In the genomic region with DNA sequence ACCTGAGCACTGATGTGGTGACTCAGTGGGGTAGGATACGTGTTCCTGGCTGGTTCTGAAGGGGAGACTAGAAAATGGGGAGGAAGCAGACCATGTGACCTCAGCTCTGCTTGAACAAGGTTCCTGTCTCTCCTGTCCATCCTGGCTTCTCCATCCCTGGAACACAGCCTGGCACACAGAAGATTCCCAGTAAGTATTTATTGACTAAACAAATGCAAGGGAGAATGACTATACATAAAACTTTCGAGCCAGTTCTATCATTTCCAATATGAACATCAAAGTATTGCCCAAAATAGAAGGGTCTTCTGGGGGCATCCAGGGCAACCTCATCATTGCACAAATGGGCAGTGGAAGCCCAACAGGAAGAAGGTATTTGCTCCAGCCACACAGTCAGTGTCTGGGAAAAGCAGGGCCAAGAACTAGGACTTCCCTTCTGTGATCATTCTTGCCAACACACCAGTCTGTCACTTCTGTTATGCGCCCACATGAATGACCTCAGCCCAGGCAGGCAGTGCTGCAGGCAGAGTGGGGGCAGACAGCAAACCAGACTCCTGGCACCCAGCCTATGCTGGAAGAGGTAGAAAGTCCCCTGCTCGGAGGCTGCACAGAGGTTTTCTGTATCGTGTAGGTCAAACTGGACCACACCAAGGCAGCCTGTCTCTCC, we compare ENCODE assay signal across 17 cellular contexts. TPM values are rescaled to one million over a fixed set of nuclear protein-coding genes. Genes with fewer than 3 reads are reported as not detected.
A peak's percentile ranks its signal among the peaks of the same experiment; 100 is the strongest.
DNase-seq lines count a peak whose midpoint lies in the region; ATAC-seq, FAIRE-seq and TF ChIP-seq lines count a peak whose summit lies in the region.
"Had no signal": no experiment of that assay in that cellular context is flagged by ENCODE, and none has a peak within 500 bp of the region (broad histone marks: within the 10 kb centered on the region; RNA-seq: fewer than 3 reads in every experiment).

No MANE protein-coding gene starts in this region.

- peak; percentile 31 for DNase-seq in AG08396 (ENCODE audit: low spot score)
- no peak for DNase-seq in activated B cell treated with CpG ODN at 0.5 μM for 24 hours
- peak; percentile 74 for DNase-seq in HepG2 (ENCODE audit: low spot score)
- DNase-seq in stimulated activated naive CD4-positive, alpha-beta T cell treated with Interleukin-2 at 50 U/mL for 16 hours (lab: John Stamatoyannopoulos, UW): no peak
- no peak for DNase-seq in NCI-H2196 (lab: John Stamatoyannopoulos, UW; ENCODE audit: unreplicated experiment)
- DNase-seq: activated naive CD4-positive, alpha-beta T cell treated with Interleukin-2 at 50 U/mL for 16 hours; AML-193; DND-41; NCI-H524; stimulated activated CD4-positive, alpha-beta T cell treated with anti-CD3 and anti-CD28 coated beads, Interleukin-2, amount 100 ng/mL, for 24 hours had no signal

- POLR2A ChIA-PET in HEK293 (lab: Yijun Ruan, JAX) (no interaction called here), activated B cell treated with CpG ODN at 0.5 μM for 24 hours (lab: Charles Lee) (no interaction called here), HepG2 (lab: Yijun Ruan, JAX) (interaction anchor here (0.9 to 2.2 kb wide), 7 partner anchors 16 to 118 kb away, joined by 3 to 11 read pairs (median 3); no protein-coding TSS in a partner anchor)

- TF ChIP-seq CTCF in HEK293 (tag by site-specific recombination; IDR thresholded peaks at IDR 0.05) (no peak), activated B cell treated with CpG ODN at 0.5 μM for 24 hours (IDR thresholded peaks at IDR 0.05) (no peak), HepG2 (CRISPR knock-in tag; IDR thresholded peaks at IDR 0.05) (no peak)

- H3K27me3 Mint-ChIP-seq in activated B cell treated with CpG ODN at 0.5 μM for 24 hours: peaks cover 11% of the 10 kb centered on the region

- WGBS in HepG2 (ENCODE audit: low lambda C conversion rate): 19% methylated on average over 4 of the region's 5 CpGs

- in situ Hi-C loops in HepG2 (cut with HindIII; ENCODE audit: extremely low pct_ligation_motif_present, low pct_unique_long_range_greater_than_20kb): no loop called here

- H3K4me2 ChIP-seq in HepG2 (ENCODE audit: low read depth, low read length): peak overlapping the region; percentile 92

- no peak overlapping the region for H3K27ac Mint-ChIP-seq in activated B cell treated with CpG ODN at 0.5 μM for 24 hours
- H3K27ac Mint-ChIP-seq: mesothelial cell of epicardium had no signal

- no peak overlapping the region for H2AFZ ChIP-seq in HepG2 (ENCODE audit: low read length)

- intact Hi-C loops in activated B cell treated with CpG ODN at 0.5 μM for 24 hours (cut with micrococcal nuclease): loop anchor here (1.0 to 10.0 kb wide), 2 partner anchors 8 to 127 kb away; no protein-coding TSS in a partner anchor
- intact Hi-C loops in HepG2 (cut with micrococcal nuclease; ENCODE audit: unreplicated experiment): no loop called here

- H3K4me3 ChIP-seq in HEK293 (ENCODE audit: low read depth, low read length) (no peak overlapping the region), HepG2 (replicated peaks in 1 of 3; ENCODE audit: insufficient read depth in 1 of 3, low read depth in 2 of 3, low read length in 3 of 3) (peak overlapping the region; percentile 6 to 57 (median 40))
- H3K4me3 ChIP-seq: Peyer's patch had no signal

- H3K27ac ChIP-seq in HEK293 (ENCODE audit: extremely low read depth, low read depth, low read length): no peak overlapping the region
- peak overlapping the region; percentile 92 for H3K27ac ChIP-seq in HepG2 (ENCODE audit: extremely low read length, insufficient read depth, low read length)
- H3K27ac ChIP-seq: Peyer's patch had no signal

- peaks cover 33% of the 10 kb centered on the region for H3K79me2 ChIP-seq in HepG2 (ENCODE audit: insufficient read depth, low read length)

- no peaks in the 10 kb centered on the region for H4K20me1 ChIP-seq in HepG2 (ENCODE audit: insufficient read depth, low read length)

- no peak overlapping the region for H3K4me3 Mint-ChIP-seq in activated B cell treated with CpG ODN at 0.5 μM for 24 hours
- H3K4me3 Mint-ChIP-seq: mesothelial cell of epicardium had no signal

- no peak for TF ChIP-seq EP300 in HepG2 (IDR thresholded peaks at IDR 0.05; ENCODE audit: low read depth in 2 of 2, low read length in 2 of 2)
- TF ChIP-seq EP300 in HepG2 (CRISPR knock-in tag; IDR thresholded peaks at IDR 0.05; ENCODE audit: borderline replicate concordance): no peak

- TF ChIP-seq POLR2A in HepG2 (IDR thresholded peaks at IDR 0.05; ENCODE audit: insufficient read depth in 1 of 2, low read depth in 2 of 2, low read length in 2 of 2): peak; percentile 2 to 57; a peak in 2 of 4 replicates

- H3K9me3 ChIP-seq in HEK293 (ENCODE audit: control insufficient read depth, insufficient read depth, low read depth, low read length): no peaks in the 10 kb centered on the region
- peaks cover 21% of the 10 kb centered on the region for H3K9me3 ChIP-seq in HepG2 (ENCODE audit: low read length)

- H3K4me1 ChIP-seq in HEK293 (ENCODE audit: control insufficient read depth, insufficient read depth, low read length) (no peaks in the 10 kb centered on the region), HepG2 (ENCODE audit: insufficient read depth, low read length) (peaks cover 83% of the 10 kb centered on the region)
- H3K4me1 ChIP-seq: Peyer's patch had no signal

- H3K9me3 Mint-ChIP-seq in activated B cell treated with CpG ODN at 0.5 μM for 24 hours: peaks cover 15% of the 10 kb centered on the region

- peaks cover 34% of the 10 kb centered on the region for H3K4me1 Mint-ChIP-seq in activated B cell treated with CpG ODN at 0.5 μM for 24 hours

- peak; percentile 32 for ATAC-seq in activated B cell treated with CpG ODN at 0.5 μM for 24 hours (ENCODE audit: low read depth)
- peak; percentile 82 for ATAC-seq in HepG2
- no peak for ATAC-seq in GM19035 (IDR thresholded peaks at IDR 0.05; ENCODE audit: unreplicated experiment)
- no peak for ATAC-seq in GM19023 (IDR thresholded peaks at IDR 0.05; ENCODE audit: unreplicated experiment)
- ATAC-seq: esophagus mucosa had no signal

- no peaks in the 10 kb centered on the region for H3K27me3 ChIP-seq in HepG2 (ENCODE audit: control insufficient read depth in 1 of 2, insufficient read depth in 2 of 2, low read length in 2 of 2)
- H3K27me3 ChIP-seq: Peyer's patch had no signal

- no peak for TF ChIP-seq RAD21 in HepG2 (CRISPR knock-in tag; IDR thresholded peaks at IDR 0.05)

- H3K9ac ChIP-seq in HepG2 (ENCODE audit: insufficient read depth, low read depth, low read length): peak overlapping the region; percentile 64

- H3K36me3 ChIP-seq in HEK293 (ENCODE audit: control insufficient read depth in 2 of 2, insufficient read depth in 1 of 2, low read length in 2 of 2) (no peaks in the 10 kb centered on the region), HepG2 (replicated peaks in 1 of 2; ENCODE audit: control insufficient read depth in 1 of 2, insufficient read depth in 2 of 2, low read length in 2 of 2) (peaks cover 4 to 12% of the 10 kb centered on the region in 2 experiments; a peak in 3 of 5 replicates)
- H3K36me3 ChIP-seq: Peyer's patch had no signal

- no peak for FAIRE-seq in HepG2 (lab: Jason Lieb, UNC)

- CTCF ChIA-PET in HEK293 (lab: Yijun Ruan, JAX): interaction anchor here (1.6 kb wide), 1 partner anchor 48 kb away, joined by 3 read pairs; no protein-coding TSS in a partner anchor
- CTCF ChIA-PET in activated B cell treated with CpG ODN at 0.5 μM for 24 hours (lab: Charles Lee): no interaction called here
- CTCF ChIA-PET in HepG2 (lab: Yijun Ruan, JAX; ENCODE audit: low intra/inter-chr PET ratio, low total read pairs): no interaction called here

- no peaks in the 10 kb centered on the region for H3K36me3 Mint-ChIP-seq in activated B cell treated with CpG ODN at 0.5 μM for 24 hours (ENCODE audit: low read depth)
- H3K36me3 Mint-ChIP-seq: mesothelial cell of epicardium had no signal

- BruUV-seq in HepG2 (replicated peaks; lab: Mats Ljungman, UMichigan): no TSS peak

RNA-seq across cellular contexts. Expression of gene SERPINA9, which starts 5.6 kb away (rescaled TPM):
- total RNA-seq in activated B cell treated with CpG ODN at 0.5 μM for 24 hours: 0.24 and 0.40 TPM in 2 replicates
- total RNA-seq in HepG2 (2016; rRNA removed; fragmentation: Illumina TruSeq; extraction: Trizol): not detected in 2 replicates
- total RNA-seq in HepG2 (2016; cell fraction: cytosol; rRNA removed; fragmentation: Illumina TruSeq; extraction: Trizol; ENCODE audit: low read depth): not detected in 2 replicates
- not detected in 2 replicates for total RNA-seq in HepG2 (2016; cell fraction: insoluble cytoplasmic fraction; rRNA removed; fragmentation: Illumina TruSeq; extraction: Trizol)
- total RNA-seq in HepG2 (2016; cell fraction: membrane; rRNA removed; fragmentation: Illumina TruSeq; extraction: Trizol): not detected in 2 replicates
- not detected in 2 replicates for total RNA-seq in HepG2 (2016; cell fraction: nucleus; rRNA removed; fragmentation: Illumina TruSeq; extraction: Trizol)
- polyA plus RNA-seq in HepG2 (2011; rRNA removed): 0.12 and 0.21 TPM in 2 replicates
- 0.16 and 0.18 TPM in 2 replicates for polyA plus RNA-seq in HepG2 (2011; cell fraction: cytosol; rRNA removed)
- polyA plus RNA-seq in HepG2 (2011; cell fraction: nucleus; rRNA removed): 0.64 and 1.1 TPM in 2 replicates
- 0.17 and 0.78 TPM in 2 replicates for polyA plus RNA-seq in HepG2 (2012)
- polyA plus RNA-seq in HepG2 (2016; cell fraction: cytosol; fragmentation: Illumina TruSeq; extraction: Trizol; ENCODE audit: low read depth): not detected in 2 replicates
- polyA plus RNA-seq in HepG2 (2016; cell fraction: insoluble cytoplasmic fraction; fragmentation: Illumina TruSeq; extraction: Trizol; ENCODE audit: low read depth): not detected in 2 replicates
- not detected in 2 replicates for polyA plus RNA-seq in HepG2 (2016; cell fraction: membrane; fragmentation: Illumina TruSeq; extraction: Trizol; ENCODE audit: low read depth)
- not detected in 2 replicates for polyA plus RNA-seq in HepG2 (2016; cell fraction: nucleus; fragmentation: Illumina TruSeq; extraction: Trizol; ENCODE audit: insufficient read depth, low read depth)
- 0.12 TPM in 1 of 2 replicates, not detected in the other for polyA minus RNA-seq in HepG2 (2011; rRNA and poly(A)+ RNA removed; ENCODE audit: low replicate concordance)
- not detected in 2 replicates for polyA minus RNA-seq in HepG2 (2011; cell fraction: cytosol; rRNA and poly(A)+ RNA removed)
- polyA minus RNA-seq in HepG2 (2011; cell fraction: nucleus; rRNA and poly(A)+ RNA removed): 0.37 TPM in 1 of 2 replicates, not detected in the other
- total RNA-seq: cerebellum, mesothelial cell of epicardium had no signal

RNA-seq across cellular contexts. Expression of gene SERPINA12, which starts 27.7 kb away (rescaled TPM):
- not detected in 2 replicates for total RNA-seq in activated B cell treated with CpG ODN at 0.5 μM for 24 hours
- total RNA-seq in HepG2 (2016; rRNA removed; fragmentation: Illumina TruSeq; extraction: Trizol): not detected in 2 replicates
- total RNA-seq in HepG2 (2016; cell fraction: cytosol; rRNA removed; fragmentation: Illumina TruSeq; extraction: Trizol; ENCODE audit: low read depth): not detected in 2 replicates
- total RNA-seq in HepG2 (2016; cell fraction: insoluble cytoplasmic fraction; rRNA removed; fragmentation: Illumina TruSeq; extraction: Trizol): not detected in 2 replicates
- not detected in 2 replicates for total RNA-seq in HepG2 (2016; cell fraction: membrane; rRNA removed; fragmentation: Illumina TruSeq; extraction: Trizol)
- not detected in 2 replicates for total RNA-seq in HepG2 (2016; cell fraction: nucleus; rRNA removed; fragmentation: Illumina TruSeq; extraction: Trizol)
- 0.08 TPM in 1 of 2 replicates, not detected in the other for polyA plus RNA-seq in HepG2 (2011; rRNA removed)
- polyA plus RNA-seq in HepG2 (2011; cell fraction: cytosol; rRNA removed): 0.07 TPM in 1 of 2 replicates, not detected in the other
- polyA plus RNA-seq in HepG2 (2011; cell fraction: nucleus; rRNA removed): not detected in 2 replicates
- polyA plus RNA-seq in HepG2 (2012): 9.8 and 20.4 TPM in 2 replicates
- polyA plus RNA-seq in HepG2 (2016; cell fraction: cytosol; fragmentation: Illumina TruSeq; extraction: Trizol; ENCODE audit: low read depth): not detected in 2 replicates
- 0.11 TPM in 1 of 2 replicates, not detected in the other for polyA plus RNA-seq in HepG2 (2016; cell fraction: insoluble cytoplasmic fraction; fragmentation: Illumina TruSeq; extraction: Trizol; ENCODE audit: low read depth)
- 0.08 TPM in 1 of 2 replicates, not detected in the other for polyA plus RNA-seq in HepG2 (2016; cell fraction: membrane; fragmentation: Illumina TruSeq; extraction: Trizol; ENCODE audit: low read depth)
- not detected in 2 replicates for polyA plus RNA-seq in HepG2 (2016; cell fraction: nucleus; fragmentation: Illumina TruSeq; extraction: Trizol; ENCODE audit: insufficient read depth, low read depth)
- 0.10 TPM in 1 of 2 replicates, not detected in the other for polyA minus RNA-seq in HepG2 (2011; rRNA and poly(A)+ RNA removed; ENCODE audit: low replicate concordance)
- polyA minus RNA-seq in HepG2 (2011; cell fraction: cytosol; rRNA and poly(A)+ RNA removed): not detected in 2 replicates
- polyA minus RNA-seq in HepG2 (2011; cell fraction: nucleus; rRNA and poly(A)+ RNA removed): not detected in 2 replicates
- total RNA-seq: cerebellum, esophagus mucosa, mesothelial cell of epicardium, Peyer's patch had no signal

RNA-seq across cellular contexts. Expression of gene SERPINA11, which starts 29.0 kb away (rescaled TPM):
- total RNA-seq in activated B cell treated with CpG ODN at 0.5 μM for 24 hours: not detected in 2 replicates
- total RNA-seq in HepG2 (2016; rRNA removed; fragmentation: Illumina TruSeq; extraction: Trizol): 9.8 and 21.2 TPM in 2 replicates
- 4.9 TPM in 2 replicates for total RNA-seq in HepG2 (2016; cell fraction: cytosol; rRNA removed; fragmentation: Illumina TruSeq; extraction: Trizol; ENCODE audit: low read depth)
- 7.7 and 19.9 TPM in 2 replicates for total RNA-seq in HepG2 (2016; cell fraction: insoluble cytoplasmic fraction; rRNA removed; fragmentation: Illumina TruSeq; extraction: Trizol)
- total RNA-seq in HepG2 (2016; cell fraction: membrane; rRNA removed; fragmentation: Illumina TruSeq; extraction: Trizol): 6.8 and 7.2 TPM in 2 replicates
- total RNA-seq in HepG2 (2016; cell fraction: nucleus; rRNA removed; fragmentation: Illumina TruSeq; extraction: Trizol): 17.5 and 21.4 TPM in 2 replicates
- polyA plus RNA-seq in HepG2 (2011; rRNA removed): 131 and 142 TPM in 2 replicates
- 228 and 231 TPM in 2 replicates for polyA plus RNA-seq in HepG2 (2011; cell fraction: cytosol; rRNA removed)
- polyA plus RNA-seq in HepG2 (2011; cell fraction: nucleus; rRNA removed): 105 and 121 TPM in 2 replicates
- polyA plus RNA-seq in HepG2 (2012): 284 and 307 TPM in 2 replicates
- 9.3 and 10.7 TPM in 2 replicates for polyA plus RNA-seq in HepG2 (2016; cell fraction: cytosol; fragmentation: Illumina TruSeq; extraction: Trizol; ENCODE audit: low read depth)
- 10.5 and 15.9 TPM in 2 replicates for polyA plus RNA-seq in HepG2 (2016; cell fraction: insoluble cytoplasmic fraction; fragmentation: Illumina TruSeq; extraction: Trizol; ENCODE audit: low read depth)
- polyA plus RNA-seq in HepG2 (2016; cell fraction: membrane; fragmentation: Illumina TruSeq; extraction: Trizol; ENCODE audit: low read depth): 8.6 and 9.0 TPM in 2 replicates
- 40.1 and 45.5 TPM in 2 replicates for polyA plus RNA-seq in HepG2 (2016; cell fraction: nucleus; fragmentation: Illumina TruSeq; extraction: Trizol; ENCODE audit: insufficient read depth, low read depth)
- polyA minus RNA-seq in HepG2 (2011; rRNA and poly(A)+ RNA removed; ENCODE audit: low replicate concordance): 88.7 TPM in 1 of 2 replicates, not detected in the other
- polyA minus RNA-seq in HepG2 (2011; cell fraction: cytosol; rRNA and poly(A)+ RNA removed): 75.9 and 114 TPM in 2 replicates
- 62.1 and 71.2 TPM in 2 replicates for polyA minus RNA-seq in HepG2 (2011; cell fraction: nucleus; rRNA and poly(A)+ RNA removed)
- total RNA-seq: cerebellum, mesothelial cell of epicardium had no signal

Comparison
In these comparisons a context has a peak if more than half of its experiments do, and no peak if none do; other contexts are left out.
1. DNase-seq: peak in AG08396 (single experiment) and HepG2 (single experiment); none in activated B cell treated with CpG ODN at 0.5 μM for 24 hours (single experiment), stimulated activated naive CD4-positive, alpha-beta T cell treated with Interleukin-2 at 50 U/mL for 16 hours (single experiment) and NCI-H2196 (single experiment).
2. ATAC-seq: peak in activated B cell treated with CpG ODN at 0.5 μM for 24 hours (single experiment) and HepG2 (single experiment); none in GM19035 (single experiment) and GM19023 (single experiment).